ENCODE assay signal across 19 cellular contexts in the genomic region with DNA sequence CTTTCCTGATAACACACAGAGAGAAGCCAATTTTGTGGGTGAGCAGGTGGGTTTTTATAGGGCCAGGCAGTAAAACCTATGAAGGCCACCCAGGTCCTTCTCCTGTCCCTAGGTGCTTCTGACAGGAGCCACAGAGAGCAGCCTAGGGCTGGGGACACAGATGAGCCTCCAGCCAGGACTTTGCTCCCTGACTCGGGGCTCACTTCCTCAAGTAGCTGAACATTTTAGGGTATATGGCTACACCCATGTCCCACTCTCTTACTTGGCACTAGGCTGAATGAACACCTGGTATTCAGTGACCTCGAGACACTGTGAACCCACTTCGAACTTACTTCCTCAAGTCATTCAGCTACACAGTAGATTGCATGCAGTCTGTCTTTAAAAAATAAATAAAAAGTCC.
"Had no signal": no experiment of that assay in that cellular context is flagged by ENCODE, and none has a peak within 500 bp of the region (broad histone marks: within the 10 kb centered on the region; RNA-seq: fewer than 3 reads in every experiment).

No MANE protein-coding gene starts in this region.

- ATAC-seq: gastrocnemius medialis, T-helper 17 cell had no signal

- H3K27me3 ChIP-seq: esophagus squamous epithelium, gastrocnemius medialis, spleen, upper lobe of left lung had no signal

- H3K4me1 Mint-ChIP-seq: activated naive CD8-positive, alpha-beta T cell treated with anti-CD3 and anti-CD28 coated beads, Interleukin-2, amount 10 ng/mL, durations not matched to agents 7 days and 5 days; T-helper 17 cell had no signal

- H3K4me1 ChIP-seq: esophagus squamous epithelium, gastrocnemius medialis, spleen, upper lobe of left lung had no signal

- DNase-seq: activated CD4-positive, alpha-beta T cell treated with anti-CD3 and anti-CD28 coated beads for 4 hours; activated CD4-positive, alpha-beta T cell treated with anti-CD3 and anti-CD28 coated beads, Interleukin-2, amount 50 U/mL, for 48 hours; activated CD4-positive, CD25-positive, alpha-beta regulatory T cell; activated CD8-positive, alpha-beta memory T cell treated with anti-CD3 and anti-CD28 coated beads, Interleukin-2, amount 50 U/mL, for 48 hours; activated naive CD4-positive, alpha-beta T cell treated with Interleukin-2 at 50 U/mL for 16 hours; activated naive CD8-positive, alpha-beta T cell treated with anti-CD3 and anti-CD28 coated beads, Interleukin-2, amount 10 ng/mL, durations not matched to agents 7 days and 5 days; activated T-cell treated with anti-CD3 and anti-CD28 coated beads, Interleukin-2, amount 50 U/mL, for 48 hours; amniotic stem cell; cerebellar nuclear complex; esophagus squamous epithelium; gastrocnemius medialis; hypothalamus; spleen; stimulated activated CD4-positive, alpha-beta T cell treated with anti-CD3 and anti-CD28 coated beads, Interleukin-4, amount 100 ng/mL, for 1 hour; stimulated activated naive CD4-positive, alpha-beta T cell; T-helper 17 cell; upper lobe of left lung had no signal

- H3K27ac Mint-ChIP-seq: activated naive CD8-positive, alpha-beta T cell treated with anti-CD3 and anti-CD28 coated beads, Interleukin-2, amount 10 ng/mL, durations not matched to agents 7 days and 5 days; T-helper 17 cell had no signal

- H3K36me3 Mint-ChIP-seq: activated naive CD8-positive, alpha-beta T cell treated with anti-CD3 and anti-CD28 coated beads, Interleukin-2, amount 10 ng/mL, durations not matched to agents 7 days and 5 days had no signal

- H3K27me3 Mint-ChIP-seq: T-helper 17 cell had no signal

- H3K36me3 ChIP-seq: esophagus squamous epithelium, gastrocnemius medialis, spleen, thoracic aorta, upper lobe of left lung had no signal

- H3K9me3 Mint-ChIP-seq: activated naive CD8-positive, alpha-beta T cell treated with anti-CD3 and anti-CD28 coated beads, Interleukin-2, amount 10 ng/mL, durations not matched to agents 7 days and 5 days had no signal

- H3K9me3 ChIP-seq: esophagus squamous epithelium, gastrocnemius medialis, spleen, thoracic aorta, upper lobe of left lung had no signal

- H3K4me3 ChIP-seq: coronary artery, esophagus squamous epithelium, gastrocnemius medialis, spleen, thoracic aorta, upper lobe of left lung had no signal

- H3K4me3 Mint-ChIP-seq: activated naive CD8-positive, alpha-beta T cell treated with anti-CD3 and anti-CD28 coated beads, Interleukin-2, amount 10 ng/mL, durations not matched to agents 7 days and 5 days; T-helper 17 cell had no signal

- H3K27ac ChIP-seq: coronary artery, esophagus squamous epithelium, gastrocnemius medialis, spleen, thoracic aorta, upper lobe of left lung had no signal
